In the genomic region with DNA sequence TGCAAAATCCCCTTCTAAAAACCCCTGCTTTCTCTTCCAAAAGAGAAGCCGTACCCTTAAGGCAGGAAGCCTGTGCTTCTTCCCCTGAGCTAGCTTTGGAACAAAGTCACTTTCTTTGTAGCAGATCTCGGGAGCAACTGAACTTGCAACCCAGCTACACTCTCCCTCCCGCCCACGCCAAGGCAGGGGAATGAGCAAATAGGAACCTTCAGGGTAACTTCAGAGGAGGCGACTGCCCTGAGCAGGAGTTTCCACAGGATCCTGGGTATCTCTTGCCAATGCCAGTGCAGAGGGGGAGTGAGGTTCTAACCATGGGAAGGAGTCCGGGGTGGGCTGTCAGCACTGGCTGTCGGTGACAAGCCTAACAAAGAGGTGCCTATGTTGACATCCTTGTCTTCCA, we compare ENCODE assay signal across 13 cellular contexts. TPM values are rescaled to one million over a fixed set of nuclear protein-coding genes. Genes with fewer than 3 reads are reported as not detected.
DNase-seq lines count a peak whose midpoint lies in the region; ATAC-seq, FAIRE-seq and TF ChIP-seq lines count a peak whose summit lies in the region.
"Had no signal": no experiment of that assay in that cellular context is flagged by ENCODE, and none has a peak within 500 bp of the region (broad histone marks: within the 10 kb centered on the region; RNA-seq: fewer than 3 reads in every experiment).

No MANE protein-coding gene starts in this region.

- POLR2A ChIA-PET in K562 (lab: Yijun Ruan, JAX) = no interaction called here

- no peak for TF ChIP-seq POLR2A in K562 (conservative IDR thresholded peaks at IDR 0.05)

- H3K79me2 ChIP-seq in K562 (ENCODE audit: control insufficient read depth, insufficient read depth, low read length) = no peaks in the 10 kb centered on the region

- no peak for TF ChIP-seq EP300 in K562 (IDR thresholded peaks at IDR 0.05; ENCODE audit: low read length)

- H3K9me1 ChIP-seq in K562 (ENCODE audit: control insufficient read depth, insufficient read depth, low read length) = no peaks in the 10 kb centered on the region

- CTCF ChIA-PET in K562 (lab: Yijun Ruan, JAX; ENCODE audit: low intra/inter-chr PET ratio) = interaction anchor here (2.1 kb wide), 1 partner anchor 197 kb away, joined by 7 read pairs; no protein-coding TSS in a partner anchor

- peaks cover 14% of the 10 kb centered on the region for H3K4me1 Mint-ChIP-seq in stimulated activated naive CD8-positive, alpha-beta T cell treated with anti-CD3 and anti-CD28 coated beads, Interleukin-15, amount 100 ng/mL, for 72 hours
- peaks cover 6% of the 10 kb centered on the region for H3K4me1 Mint-ChIP-seq in activated T-helper 1 cell treated with anti-CD3 and anti-CD28 coated beads, Interleukin-12 subunit alpha, Interleukin-12 subunit beta, Interleukin-2, Interleukin-4 antibody, amounts not matched to agents 30 ng/mL and 10 ng/mL and 1 ng/mL, durations not matched to agents 14 hours and 24 hours and 36 hours (ENCODE audit: low read depth)

- TF ChIP-seq RAD21 in K562 (CRISPR knock-in tag; conservative IDR thresholded peaks at IDR 0.05 in 1 of 2, IDR thresholded peaks at IDR 0.05 in 1 of 2) = no peak

- H3K27me3 ChIP-seq in K562 (ENCODE audit: control insufficient read depth in 2 of 2, insufficient read depth in 2 of 2, low read length in 2 of 2) = no peaks in the 10 kb centered on the region; a peak in 1 of 5 replicates

- peak; percentile 6 for DNase-seq in stimulated activated naive CD8-positive, alpha-beta T cell treated with anti-CD3 and anti-CD28 coated beads, Interleukin-15, Interleukin-2, amounts not matched to agents 100 U/mL and 50 U/mL, for 24 hours
- no peak for DNase-seq in stimulated activated naive CD8-positive, alpha-beta T cell treated with anti-CD3 and anti-CD28 coated beads, Interleukin-15, amount 100 ng/mL, for 72 hours
- peak in 1 of 4 experiments; percentile 2 for DNase-seq in K562 (ENCODE audit: extremely low read depth in 1 of 4, low spot score in 3 of 4)
- peak; percentile 45 for DNase-seq in medulla oblongata (ENCODE audit: extremely low spot score)
- no peak for DNase-seq in NCI-H1417 (lab: John Stamatoyannopoulos, UW)
- DNase-seq in RPMI8226 = no peak
- DNase-seq in activated T-helper 1 cell treated with anti-CD3 and anti-CD28 coated beads, Interleukin-12 subunit alpha, Interleukin-12 subunit beta, Interleukin-2, Interleukin-4 antibody, amounts not matched to agents 30 ng/mL and 10 ng/mL and 1 ng/mL, durations not matched to agents 14 hours and 24 hours and 36 hours (ENCODE audit: low spot score) = no peak
- DNase-seq: NCI-H1694; stimulated activated naive CD4-positive, alpha-beta T cell had no signal

- peaks cover 0 to 4% of the 10 kb centered on the region in 2 experiments; a peak in 2 of 5 replicates for H3K4me1 ChIP-seq in K562 (replicated peaks in 1 of 2; ENCODE audit: control insufficient read depth in 2 of 2, insufficient read depth in 2 of 2, low read length in 2 of 2)

- WGBS in K562 (ENCODE audit: insufficient coverage, low coverage, missing lambda C conversion rate) = 0% methylated on average over 6 of the region's 7 CpGs

- H3K9me3 ChIP-seq in K562 (replicated peaks; ENCODE audit: control insufficient read depth, insufficient read depth, low read depth, low read length) = no peaks in the 10 kb centered on the region

- H3K9me3 Mint-ChIP-seq in stimulated activated naive CD8-positive, alpha-beta T cell treated with anti-CD3 and anti-CD28 coated beads, Interleukin-15, amount 100 ng/mL, for 72 hours = no peaks in the 10 kb centered on the region
- H3K9me3 Mint-ChIP-seq in activated T-helper 1 cell treated with anti-CD3 and anti-CD28 coated beads, Interleukin-12 subunit alpha, Interleukin-12 subunit beta, Interleukin-2, Interleukin-4 antibody, amounts not matched to agents 30 ng/mL and 10 ng/mL and 1 ng/mL, durations not matched to agents 14 hours and 24 hours and 36 hours = no peaks in the 10 kb centered on the region

- no peak overlapping the region for H3K9ac ChIP-seq in K562 (ENCODE audit: insufficient read depth in 1 of 2, low read depth in 2 of 2, low read length in 2 of 2)

- in situ Hi-C loops in K562 (cut with MboI) = loop anchor here (10.0 kb wide), 1 partner anchor 199 kb away; no protein-coding TSS in a partner anchor

- no peak for ATAC-seq in stimulated activated naive CD8-positive, alpha-beta T cell treated with anti-CD3 and anti-CD28 coated beads, Interleukin-15, Interleukin-2, amounts not matched to agents 100 U/mL and 50 U/mL, for 24 hours
- no peak for ATAC-seq in stimulated activated naive CD8-positive, alpha-beta T cell treated with anti-CD3 and anti-CD28 coated beads, Interleukin-15, amount 100 ng/mL, for 72 hours
- ATAC-seq in K562 = no peak
- ATAC-seq in GM21528 (IDR thresholded peaks at IDR 0.05; ENCODE audit: low FRiP score, unreplicated experiment) = no peak

- FAIRE-seq in K562 (lab: Jason Lieb, UNC) = no peak

- H3K4me2 ChIP-seq in K562 (ENCODE audit: insufficient read depth, low read length) = no peak overlapping the region

- no peak overlapping the region for H3K27ac ChIP-seq in K562 (ENCODE audit: extremely low read depth, low read depth, low read length)

- H2AFZ ChIP-seq in K562 (ENCODE audit: low read depth, low read length) = no peak overlapping the region

- no peaks in the 10 kb centered on the region for H3K36me3 ChIP-seq in K562 (ENCODE audit: control insufficient read depth, insufficient read depth, low read length)

- H4K20me1 ChIP-seq in K562 (replicated peaks; ENCODE audit: control insufficient read depth, insufficient read depth, low read length) = no peaks in the 10 kb centered on the region

- intact Hi-C loops in K562 (cut with micrococcal nuclease) = no loop called here
- intact Hi-C loops in activated T-helper 1 cell treated with anti-CD3 and anti-CD28 coated beads, Interleukin-12 subunit alpha, Interleukin-12 subunit beta, Interleukin-2, Interleukin-4 antibody, amounts not matched to agents 30 ng/mL and 10 ng/mL and 1 ng/mL, durations not matched to agents 14 hours and 24 hours and 36 hours (cut with micrococcal nuclease) = no loop called here

- peak overlapping the region in 1 of 2 donors; percentile 36 for H3K4me3 Mint-ChIP-seq in stimulated activated naive CD8-positive, alpha-beta T cell treated with anti-CD3 and anti-CD28 coated beads, Interleukin-15, amount 100 ng/mL, for 72 hours
- H3K4me3 Mint-ChIP-seq in activated T-helper 1 cell treated with anti-CD3 and anti-CD28 coated beads, Interleukin-12 subunit alpha, Interleukin-12 subunit beta, Interleukin-2, Interleukin-4 antibody, amounts not matched to agents 30 ng/mL and 10 ng/mL and 1 ng/mL, durations not matched to agents 14 hours and 24 hours and 36 hours = no peak overlapping the region

- TF ChIP-seq CTCF in K562 (IDR thresholded peaks at IDR 0.05 in 2 of 3, conservative IDR thresholded peaks at IDR 0.05 in 1 of 3; ENCODE audit: insufficient read depth in 2 of 3, low read depth in 1 of 3, low read length in 3 of 3) = no peak

- H3K36me3 Mint-ChIP-seq in activated T-helper 1 cell treated with anti-CD3 and anti-CD28 coated beads, Interleukin-12 subunit alpha, Interleukin-12 subunit beta, Interleukin-2, Interleukin-4 antibody, amounts not matched to agents 30 ng/mL and 10 ng/mL and 1 ng/mL, durations not matched to agents 14 hours and 24 hours and 36 hours (ENCODE audit: low read depth) = no peaks in the 10 kb centered on the region
- H3K36me3 Mint-ChIP-seq: CD4-positive, alpha-beta memory T cell had no signal

- no peak overlapping the region for H3K27ac Mint-ChIP-seq in stimulated activated naive CD8-positive, alpha-beta T cell treated with anti-CD3 and anti-CD28 coated beads, Interleukin-15, amount 100 ng/mL, for 72 hours
- no peak overlapping the region for H3K27ac Mint-ChIP-seq in activated T-helper 1 cell treated with anti-CD3 and anti-CD28 coated beads, Interleukin-12 subunit alpha, Interleukin-12 subunit beta, Interleukin-2, Interleukin-4 antibody, amounts not matched to agents 30 ng/mL and 10 ng/mL and 1 ng/mL, durations not matched to agents 14 hours and 24 hours and 36 hours

- no peak overlapping the region for H3K4me3 ChIP-seq in K562

- BruUV-seq in K562 (replicated peaks; lab: Mats Ljungman, UMichigan) = no TSS peak

- H3K27me3 Mint-ChIP-seq in stimulated activated naive CD8-positive, alpha-beta T cell treated with anti-CD3 and anti-CD28 coated beads, Interleukin-15, amount 100 ng/mL, for 72 hours = peaks cover 9% of the 10 kb centered on the region
- peaks cover 12% of the 10 kb centered on the region for H3K27me3 Mint-ChIP-seq in activated T-helper 1 cell treated with anti-CD3 and anti-CD28 coated beads, Interleukin-12 subunit alpha, Interleukin-12 subunit beta, Interleukin-2, Interleukin-4 antibody, amounts not matched to agents 30 ng/mL and 10 ng/mL and 1 ng/mL, durations not matched to agents 14 hours and 24 hours and 36 hours (ENCODE audit: insufficient read depth)

RNA-seq across cellular contexts. Expression of gene PIRT, which starts 5.9 kb away (rescaled TPM):
- not detected in 2 replicates for total RNA-seq in K562 (2011; cell fraction: chromatin; rRNA removed; ENCODE audit: low replicate concordance)
- total RNA-seq in K562 (2011; cell fraction: nucleolus; rRNA removed) = not detected in 2 replicates
- total RNA-seq in K562 (2011; cell fraction: nucleoplasm; rRNA removed) = not detected in 2 replicates
- total RNA-seq in K562 (2014; rRNA removed) = not detected in 2 replicates
- not detected in 2 replicates for total RNA-seq in K562 (2014; rRNA removed; fragmentation: Illumina TruSeq; extraction: Trizol)
- not detected in 2 replicates for total RNA-seq in K562 (2015; rRNA removed; fragmentation: Illumina TruSeq; extraction: Trizol)
- not detected in 2 replicates for total RNA-seq in K562 (2021)
- not detected in 2 replicates for polyA plus RNA-seq in K562 (2011; rRNA removed)
- polyA plus RNA-seq in K562 (2011; cell fraction: cytosol; rRNA removed) = not detected in 2 replicates
- polyA plus RNA-seq in K562 (2011; cell fraction: nucleus; rRNA removed) = not detected in 2 replicates
- not detected in 2 replicates for polyA plus RNA-seq in K562 (2012)
- not detected in 2 replicates for polyA plus RNA-seq in K562 (2014; fragmentation: Illumina TruSeq; extraction: Trizol)
- not detected for polyA plus RNA-seq in K562 (2014; fragmentation: Nextera tagmentation; extraction: Ambion mirVana)
- not detected in 2 replicates for polyA plus RNA-seq in K562 (2014; rRNA removed)
- not detected in 2 replicates for polyA minus RNA-seq in K562 (2011; rRNA and poly(A)+ RNA removed)
- not detected in 2 replicates for polyA minus RNA-seq in K562 (2011; cell fraction: cytosol; rRNA and poly(A)+ RNA removed)
- not detected in 2 replicates for polyA minus RNA-seq in K562 (2011; cell fraction: nucleus; rRNA and poly(A)+ RNA removed)
- total RNA-seq in activated T-helper 1 cell treated with anti-CD3 and anti-CD28 coated beads, Interleukin-12 subunit alpha, Interleukin-12 subunit beta, Interleukin-2, Interleukin-4 antibody, amounts not matched to agents 30 ng/mL and 10 ng/mL and 1 ng/mL, durations not matched to agents 14 hours and 24 hours and 36 hours = not detected in 2 replicates
- total RNA-seq: CD4-positive, alpha-beta memory T cell; myocyte; T-helper 2 cell treated with Interferon-gamma antibody and Interleukin-4, amounts not matched to agents 100 ng/mL and 5 ng/mL, for 36 hours had no signal
- polyA plus RNA-seq: CD4-positive, alpha-beta memory T cell had no signal

RNA-seq across cellular contexts. Expression of gene TMEM238L, which starts 39.9 kb away (rescaled TPM):
- not detected in 2 replicates for total RNA-seq in K562 (2011; cell fraction: chromatin; rRNA removed; ENCODE audit: low replicate concordance)
- not detected in 2 replicates for total RNA-seq in K562 (2011; cell fraction: nucleolus; rRNA removed)
- total RNA-seq in K562 (2011; cell fraction: nucleoplasm; rRNA removed) = not detected in 2 replicates
- total RNA-seq in K562 (2014; rRNA removed) (not detected in 2 replicates), K562 (2014; rRNA removed; fragmentation: Illumina TruSeq; extraction: Trizol) (not detected in 2 replicates), K562 (2015; rRNA removed; fragmentation: Illumina TruSeq; extraction: Trizol) (not detected in 2 replicates), K562 (2021) (not detected in 2 replicates)
- polyA plus RNA-seq in K562 (2011; rRNA removed) (not detected in 2 replicates), K562 (2014; fragmentation: Illumina TruSeq; extraction: Trizol) (not detected in 2 replicates), K562 (2014; fragmentation: Nextera tagmentation; extraction: Ambion mirVana) (not detected), K562 (2014; rRNA removed) (not detected in 2 replicates)
- polyA plus RNA-seq in K562 (2011; cell fraction: cytosol; rRNA removed) = not detected in 2 replicates
- polyA plus RNA-seq in K562 (2011; cell fraction: nucleus; rRNA removed) = not detected in 2 replicates
- polyA plus RNA-seq in K562 (2012) = not detected in 2 replicates
- polyA minus RNA-seq in K562 (2011; rRNA and poly(A)+ RNA removed) = not detected in 2 replicates
- not detected in 2 replicates for polyA minus RNA-seq in K562 (2011; cell fraction: cytosol; rRNA and poly(A)+ RNA removed)
- polyA minus RNA-seq in K562 (2011; cell fraction: nucleus; rRNA and poly(A)+ RNA removed) = not detected in 2 replicates
- not detected in 2 replicates for total RNA-seq in activated T-helper 1 cell treated with anti-CD3 and anti-CD28 coated beads, Interleukin-12 subunit alpha, Interleukin-12 subunit beta, Interleukin-2, Interleukin-4 antibody, amounts not matched to agents 30 ng/mL and 10 ng/mL and 1 ng/mL, durations not matched to agents 14 hours and 24 hours and 36 hours
- total RNA-seq: CD4-positive, alpha-beta memory T cell; myocyte; T-helper 2 cell treated with Interferon-gamma antibody and Interleukin-4, amounts not matched to agents 100 ng/mL and 5 ng/mL, for 36 hours had no signal
- polyA plus RNA-seq: CD4-positive, alpha-beta memory T cell had no signal

Comparison
In these comparisons a context has a peak if more than half of its experiments do, and no peak if none do; other contexts are left out.
1. DNase-seq: peak in stimulated activated naive CD8-positive, alpha-beta T cell treated with anti-CD3 and anti-CD28 coated beads, Interleukin-15, Interleukin-2, amounts not matched to agents 100 U/mL and 50 U/mL, for 24 hours (single experiment) and medulla oblongata (single experiment); none in stimulated activated naive CD8-positive, alpha-beta T cell treated with anti-CD3 and anti-CD28 coated beads, Interleukin-15, amount 100 ng/mL, for 72 hours (0 of 2), NCI-H1417 (0 of 3), RPMI8226 (single experiment) and activated T-helper 1 cell treated with anti-CD3 and anti-CD28 coated beads, Interleukin-12 subunit alpha, Interleukin-12 subunit beta, Interleukin-2, Interleukin-4 antibody, amounts not matched to agents 30 ng/mL and 10 ng/mL and 1 ng/mL, durations not matched to agents 14 hours and 24 hours and 36 hours (single experiment).